9 cellular contexts compared by ENCODE assay signal in genomic region chr2:31235504-31235902, GRCh38. TPM values are rescaled to one million over a fixed set of nuclear protein-coding genes. Genes with fewer than 3 reads are reported as not detected.
A peak's percentile ranks its signal among the peaks of the same experiment; 100 is the strongest.
DNase-seq lines count a peak whose midpoint lies in the region; ATAC-seq lines count a peak whose summit lies in the region.
"Had no signal": no experiment of that assay in that cellular context is flagged by ENCODE, and none has a peak within 500 bp of the region (broad histone marks: within the 10 kb centered on the region; RNA-seq: fewer than 3 reads in every experiment).

No MANE protein-coding gene starts in this region.

- no peaks in the 10 kb centered on the region for H3K9me3 ChIP-seq in right cardiac atrium (ENCODE audit: control insufficient read depth, low read length)

- no peak overlapping the region for H3K4me3 ChIP-seq in right cardiac atrium (ENCODE audit: low read length)

- no peak for ATAC-seq in right cardiac atrium
- ATAC-seq in HG02759 (IDR thresholded peaks at IDR 0.05; ENCODE audit: unreplicated experiment): no peak

- H3K27ac ChIP-seq in right cardiac atrium (ENCODE audit: low read length): no peak overlapping the region
- peak overlapping the region; percentile 7 for H3K27ac ChIP-seq in angular gyrus (ENCODE audit: low read depth, low read length)

- DNase-seq in cardiac septum (ENCODE audit: low spot score) (peak; percentile 43), right cardiac atrium (no peak), hepatic stellate cell (ENCODE audit: low spot score) (peak; percentile 82), ureter (ENCODE audit: low spot score) (peak; percentile 34), RKO (ENCODE audit: low spot score) (no peak), NCI-H82 treated with DMSO at 0.1 percent for 48 hours (lab: John Stamatoyannopoulos, UW; ENCODE audit: unreplicated experiment) (no peak)
- DNase-seq: NCI-H1436 treated with DMSO at 0.1 percent for 48 hours had no signal

- intact Hi-C loops in cardiac septum (cut with DNase I) (loop anchor here (2.0 kb wide), 2 partner anchors 61 to 97 kb away; no protein-coding TSS in a partner anchor), right cardiac atrium (cut with DNase I) (no loop called here)

- WGBS in right cardiac atrium: 71% methylated on average over 4 of the region's 4 CpGs

- H3K27me3 ChIP-seq in right cardiac atrium (ENCODE audit: control insufficient read depth, insufficient read depth): no peaks in the 10 kb centered on the region

- peaks cover 17% of the 10 kb centered on the region for H3K4me1 ChIP-seq in right cardiac atrium (ENCODE audit: control insufficient read depth, insufficient read depth, low read length)

RNA-seq across cellular contexts. Expression of gene EHD3, which starts 1.6 kb away (rescaled TPM):
- total RNA-seq in cardiac septum: 26.6 TPM
- 10 to 100 TPM in 3 of 4 donors, 1 to 10 TPM in 1; 9.5 to 13.3 (median 10.9) TPM for total RNA-seq in right cardiac atrium
- polyA plus RNA-seq in right cardiac atrium: 7.4 TPM
- total RNA-seq in ureter: 12.7 TPM

RNA-seq across cellular contexts. Expression of gene CAPN14, which starts 18.2 kb away (rescaled TPM):
- total RNA-seq in cardiac septum (0.16 TPM), right cardiac atrium (under 1 TPM; 0.08 to 0.18 (median 0.10) TPM), ureter (0.62 TPM)
- polyA plus RNA-seq in right cardiac atrium: 0.07 TPM

Comparison
In these comparisons a context has a peak if more than half of its experiments do, and no peak if none do; other contexts are left out.
1. DNase-seq: peak in cardiac septum (single experiment), hepatic stellate cell (single experiment) and ureter (single experiment); none in right cardiac atrium (0 of 3), RKO (single experiment) and NCI-H82 treated with DMSO at 0.1 percent for 48 hours (single experiment).